Comparison of ENCODE assay signal across 10 cellular contexts in the genomic region with DNA sequence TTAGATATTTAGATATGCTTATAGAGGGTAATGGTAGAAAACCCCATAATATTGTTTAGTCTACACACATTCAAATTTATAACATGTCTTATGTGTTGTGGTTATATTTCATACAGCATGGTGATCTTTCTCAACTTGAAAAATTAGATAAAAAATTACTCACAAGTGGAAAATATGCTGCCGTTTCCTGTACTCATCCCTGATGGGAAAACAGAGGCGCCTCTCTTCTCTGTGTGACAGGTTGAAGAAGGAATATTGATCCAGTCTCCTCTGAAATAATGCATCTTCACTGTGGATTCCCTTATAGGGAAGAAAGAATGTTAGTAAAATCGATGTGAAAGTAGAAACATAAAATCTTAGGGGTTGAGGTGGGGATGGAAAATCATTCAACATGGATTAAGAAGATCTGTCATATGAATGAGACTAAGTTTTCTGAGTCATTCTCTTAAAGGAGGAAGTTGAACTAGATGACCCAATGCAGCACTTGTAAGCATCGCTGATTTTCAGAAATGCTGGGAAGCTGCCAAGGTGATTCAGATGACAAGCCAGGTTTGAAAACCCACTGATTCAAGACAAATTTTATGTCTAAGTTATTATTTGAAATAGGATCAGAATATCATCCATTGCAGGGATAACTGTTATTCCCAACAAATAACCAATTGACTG.
A peak's percentile ranks its signal among the peaks of the same experiment; 100 is the strongest.
DNase-seq lines count a peak whose midpoint lies in the region; ATAC-seq and TF ChIP-seq lines count a peak whose summit lies in the region.
"Had no signal": no experiment of that assay in that cellular context is flagged by ENCODE, and none has a peak within 500 bp of the region (broad histone marks: within the 10 kb centered on the region; RNA-seq: fewer than 3 reads in every experiment).

No MANE protein-coding gene starts in this region.

- no peaks in the 10 kb centered on the region for H3K9me3 Mint-ChIP-seq in Caco-2 (ENCODE audit: unreplicated experiment)
- H3K9me3 Mint-ChIP-seq in naive thymus-derived CD8-positive, alpha-beta T cell: peaks cover 0 to 3% (median 0%) of the 10 kb centered on the region in 9 donors

- intact Hi-C loops in Caco-2 (cut with micrococcal nuclease; ENCODE audit: unreplicated experiment): loop anchor here (5.0 kb wide), 1 partner anchor 70 kb away; the partner anchor contains the start of gene ANKRD50

- POLR2A ChIA-PET in Caco-2 (lab: Charles Lee): no interaction called here
- POLR2A ChIA-PET in naive thymus-derived CD8-positive, alpha-beta T cell (lab: Charles Lee): no interaction called here

- no peak overlapping the region for H3K27ac ChIP-seq in gastroesophageal sphincter
- H3K27ac ChIP-seq: vagina had no signal

- no peaks in the 10 kb centered on the region for H3K9me3 ChIP-seq in gastroesophageal sphincter
- H3K9me3 ChIP-seq in Caco-2: no peaks in the 10 kb centered on the region
- H3K9me3 ChIP-seq: vagina had no signal

- H3K27me3 ChIP-seq in gastroesophageal sphincter (no peaks in the 10 kb centered on the region), Caco-2 (replicated peaks; ENCODE audit: control insufficient read depth, insufficient read depth, low read length) (no peaks in the 10 kb centered on the region)
- H3K27me3 ChIP-seq: vagina had no signal

- H3K4me3 ChIP-seq in foreskin fibroblast (ENCODE audit: low read depth in 1 of 2, low read length in 2 of 2) (no peak overlapping the region), gastroesophageal sphincter (no peak overlapping the region), Caco-2 (ENCODE audit: low read depth, low read length) (no peak overlapping the region)
- H3K4me3 ChIP-seq: smooth muscle cell, vagina had no signal

- CTCF ChIA-PET in Caco-2 (lab: Charles Lee): no interaction called here

- DNase-seq in DMS53 (lab: John Stamatoyannopoulos, UW) (peak; percentile 47), RPMI8226 (peak; percentile 84), foreskin fibroblast (peak; percentile 89 to 96), ecto neural progenitor cell (ENCODE audit: low spot score) (no peak), Caco-2 (no peak)
- DNase-seq in naive thymus-derived CD8-positive, alpha-beta T cell: no peak

- no peak overlapping the region for H3K4me3 Mint-ChIP-seq in Caco-2 (ENCODE audit: unreplicated experiment)
- H3K4me3 Mint-ChIP-seq in naive thymus-derived CD8-positive, alpha-beta T cell: no peak overlapping the region

- no peak overlapping the region for H3K27ac Mint-ChIP-seq in Caco-2 (ENCODE audit: unreplicated experiment)
- no peak overlapping the region for H3K27ac Mint-ChIP-seq in naive thymus-derived CD8-positive, alpha-beta T cell

- no peaks in the 10 kb centered on the region for H3K4me1 ChIP-seq in gastroesophageal sphincter
- H3K4me1 ChIP-seq in Caco-2: no peaks in the 10 kb centered on the region

- no peak for TF ChIP-seq CTCF in foreskin fibroblast (IDR thresholded peaks at IDR 0.05; ENCODE audit: low read depth, low read length)
- no peak for TF ChIP-seq CTCF in gastroesophageal sphincter (IDR thresholded peaks at IDR 0.05)
- TF ChIP-seq CTCF in Caco-2 (IDR thresholded peaks at IDR 0.05; ENCODE audit: insufficient read depth in 1 of 2, low read depth in 1 of 2, low read length in 1 of 2, severe bottlenecking in 1 of 2, unreplicated experiment in 1 of 2): no peak

- TF ChIP-seq POLR2A in gastroesophageal sphincter (IDR thresholded peaks at IDR 0.05): no peak

- no peaks in the 10 kb centered on the region for H3K27me3 Mint-ChIP-seq in Caco-2 (ENCODE audit: insufficient read depth, unreplicated experiment)
- peaks cover 0 to 8% (median 5%) of the 10 kb centered on the region in 5 donors for H3K27me3 Mint-ChIP-seq in naive thymus-derived CD8-positive, alpha-beta T cell

- H3K36me3 Mint-ChIP-seq in Caco-2 (ENCODE audit: insufficient read depth, unreplicated experiment): no peaks in the 10 kb centered on the region
- no peaks in the 10 kb centered on the region for H3K36me3 Mint-ChIP-seq in naive thymus-derived CD8-positive, alpha-beta T cell

- ATAC-seq in HG03060 (IDR thresholded peaks at IDR 0.05; ENCODE audit: low read depth, unreplicated experiment): peak; percentile 95
- no peak for ATAC-seq in gastroesophageal sphincter
- no peak for ATAC-seq in naive thymus-derived CD8-positive, alpha-beta T cell

- H3K4me1 Mint-ChIP-seq in Caco-2 (ENCODE audit: low read depth, unreplicated experiment): no peaks in the 10 kb centered on the region
- no peaks in the 10 kb centered on the region for H3K4me1 Mint-ChIP-seq in naive thymus-derived CD8-positive, alpha-beta T cell

- H3K36me3 ChIP-seq in gastroesophageal sphincter: no peaks in the 10 kb centered on the region
- no peaks in the 10 kb centered on the region for H3K36me3 ChIP-seq in Caco-2 (ENCODE audit: control insufficient read depth, insufficient read depth, low read length)
- H3K36me3 ChIP-seq: vagina had no signal

- no TSS peak for BruUV-seq in Caco-2 (replicated peaks; lab: Mats Ljungman, UMichigan)

- no peak for TF ChIP-seq EP300 in gastroesophageal sphincter (IDR thresholded peaks at IDR 0.05)

- 29 to 54% methylated on average over 3 to 4 of the region's 4 CpGs for WGBS in gastroesophageal sphincter (ENCODE audit: low coverage in 1 of 2), 2 donors

Comparison
In these comparisons a context has a peak if more than half of its experiments do, and no peak if none do; other contexts are left out.
1. DNase-seq: peak in DMS53 (single experiment), RPMI8226 (single experiment) and foreskin fibroblast (2 of 2); none in ecto neural progenitor cell (single experiment), Caco-2 (0 of 2) and naive thymus-derived CD8-positive, alpha-beta T cell (0 of 10).